Comparison of ENCODE assay signal across 1 cellular context in genomic region chr19:41397086-41398041, GRCh38.
TF ChIP-seq lines count a peak whose summit lies in the region.

BCKDHA (plus strand) TSS chr19:41397818; CDS start chr19:41397828, 10 bp downstream.
EXOSC5 (minus strand) TSS chr19:41397359; CDS start chr19:41397328, 31 bp downstream.

TF ChIP-seq in K562, 482 proteins besides CTCF, POLR2A, EP300 and RAD21 (continued from another document):
- TF ChIP-seq ZBTB40 (IDR thresholded peaks at IDR 0.05), result peak; percentile 49; the same call in 1 of the 2 replicates
- TF ChIP-seq ZBTB40 (CRISPR knock-in tag; IDR thresholded peaks at IDR 0.05), result no peak
- TF ChIP-seq XRCC3 (IDR thresholded peaks at IDR 0.05), result no peak
- TF ChIP-seq HDAC6 (IDR thresholded peaks at IDR 0.05; ENCODE audit: low read depth, low read length), result no peak
- TF ChIP-seq PHB (CRISPR knock-in tag; IDR thresholded peaks at IDR 0.05), result no peak
- TF ChIP-seq POLR2B (IDR thresholded peaks at IDR 0.05; ENCODE audit: low read depth, partially characterized antibody), result peak; percentile 77
- peak; percentile 53; the same call in 1 of the 2 replicates for TF ChIP-seq MBD2 (IDR thresholded peaks at IDR 0.05; ENCODE audit: borderline replicate concordance, low read depth)
- TF ChIP-seq JUND (IDR thresholded peaks at IDR 0.05; ENCODE audit: borderline replicate concordance, low read depth, low read length), result peak; percentile 22
- no peak for TF ChIP-seq JUND (tag; IDR thresholded peaks at IDR 0.05; ENCODE audit: borderline replicate concordance, low read depth, low read length)
- peak; percentile 24 for TF ChIP-seq HDAC3 (IDR thresholded peaks at IDR 0.05; ENCODE audit: borderline replicate concordance, partially characterized antibody)
- no peak for TF ChIP-seq ZNF561 (CRISPR knock-in tag; conservative IDR thresholded peaks at IDR 0.05)
- no peak for TF ChIP-seq SRSF1 (IDR thresholded peaks at IDR 0.05; ENCODE audit: low read depth, low read length)
- TF ChIP-seq GTF3C2 (IDR thresholded peaks at IDR 0.05; ENCODE audit: borderline replicate concordance, extremely low read depth, insufficient read length), result no peak
- TF ChIP-seq FUS (optimal IDR thresholded peaks at IDR 0.05; ENCODE audit: low read depth, low read length), result no peak
- TF ChIP-seq ZFP30 (CRISPR knock-in tag; IDR thresholded peaks at IDR 0.05; ENCODE audit: borderline replicate concordance), result no peak
- no peak for TF ChIP-seq CHD1 (IDR thresholded peaks at IDR 0.05; ENCODE audit: low read length)
- peak; percentile 93 for TF ChIP-seq MEIS2 (IDR thresholded peaks at IDR 0.05; ENCODE audit: partially characterized antibody)
- TF ChIP-seq FOXO4 (CRISPR knock-in tag; IDR thresholded peaks at IDR 0.05), result no peak
- TF ChIP-seq POLR3G (IDR thresholded peaks at IDR 0.05; ENCODE audit: extremely low read depth, insufficient read length, insufficient replicate concordance), result no peak
- no peak for TF ChIP-seq ATF6 (CRISPR knock-in tag; IDR thresholded peaks at IDR 0.05)
- peak; percentile 99 for TF ChIP-seq NKRF (IDR thresholded peaks at IDR 0.05; ENCODE audit: borderline replicate concordance)
- peak; percentile 79 for TF ChIP-seq NFIC (IDR thresholded peaks at IDR 0.05)
- TF ChIP-seq CEBPB (tag; IDR thresholded peaks at IDR 0.05), result no peak
- TF ChIP-seq CBX8 (IDR thresholded peaks at IDR 0.05; ENCODE audit: borderline replicate concordance, extremely low read depth, low read depth, low read length, poor library complexity, severe bottlenecking), result no peak
- TF ChIP-seq NFRKB (IDR thresholded peaks at IDR 0.05; ENCODE audit: low read depth), result peak; percentile 97
- TF ChIP-seq ATF4 (CRISPR knock-in tag; IDR thresholded peaks at IDR 0.05), result peak; percentile 48; the same call in 1 of the 2 replicates
